ENCODE assay signal across 8 cellular contexts in genomic region chr20:11676618-11677289, GRCh38.
A peak's percentile ranks its signal among the peaks of the same experiment; 100 is the strongest.
DNase-seq lines count a peak whose midpoint lies in the region; ATAC-seq lines count a peak whose summit lies in the region.

No MANE protein-coding gene starts in this region.

- peaks cover 6% of the 10 kb centered on the region; the same call in 1 of the 2 replicates for H3K27me3 ChIP-seq in HAP-1 (ENCODE audit: low read depth)

- no peaks in the 10 kb centered on the region for H3K36me3 ChIP-seq in HAP-1 (replicated peaks)

- H3K4me3 ChIP-seq in HAP-1, result no peak overlapping the region

- in situ Hi-C loops in HAP-1 (cut with MboI; ENCODE audit: low sequenced_read_pairs), result loop anchor here (25.0 kb wide), 1 partner anchor 536 kb away; no protein-coding TSS in a partner anchor

- no peaks in the 10 kb centered on the region for H3K4me1 ChIP-seq in HAP-1

- H3K9me3 Mint-ChIP-seq in immature natural killer cell, result peaks cover 0 to 18% (median 2%) of the 10 kb centered on the region in 6 donors

- H3K4me3 Mint-ChIP-seq in immature natural killer cell, result no peak overlapping the region

- H3K27me3 Mint-ChIP-seq in immature natural killer cell (ENCODE audit: low read depth in 3 of 3), result no peaks in the 10 kb centered on the region

- no peak overlapping the region for H3K27ac Mint-ChIP-seq in immature natural killer cell

- ATAC-seq in HG03039 (IDR thresholded peaks at IDR 0.05; ENCODE audit: unreplicated experiment), result no peak
- no peak for ATAC-seq in HG03565 (IDR thresholded peaks at IDR 0.05; ENCODE audit: unreplicated experiment)

- H3K9me3 ChIP-seq in HAP-1, result no peaks in the 10 kb centered on the region

- no peaks in the 10 kb centered on the region for H3K36me3 Mint-ChIP-seq in immature natural killer cell

- H3K4me1 Mint-ChIP-seq in immature natural killer cell, result no peaks in the 10 kb centered on the region

- DNase-seq in DMS 273 (lab: John Stamatoyannopoulos, UW; ENCODE audit: unreplicated experiment), result peak; percentile 56
- DNase-seq in HAP-1 (ENCODE audit: low spot score in 2 of 2), result peak; percentile 23 to 75
- peak; percentile 31 for DNase-seq in NCI-H774 (lab: John Stamatoyannopoulos, UW)
- peak; percentile 29 for DNase-seq in dedifferentiated amniotic fluid mesenchymal stem cell (ENCODE audit: extremely low spot score)
- DNase-seq in lung microvascular endothelial cell (ENCODE audit: low read depth in 2 of 2), result peak; percentile 39 to 72
- DNase-seq in immature natural killer cell, result no peak

Comparison
In these comparisons a context has a peak if more than half of its experiments do, and no peak if none do; other contexts are left out.
1. DNase-seq: peak in DMS 273 (single experiment), HAP-1 (2 of 2), NCI-H774 (single experiment), dedifferentiated amniotic fluid mesenchymal stem cell (single experiment) and lung microvascular endothelial cell (2 of 2); none in immature natural killer cell (0 of 3).